ENCODE assay signal across 1 cellular context in the genomic region with DNA sequence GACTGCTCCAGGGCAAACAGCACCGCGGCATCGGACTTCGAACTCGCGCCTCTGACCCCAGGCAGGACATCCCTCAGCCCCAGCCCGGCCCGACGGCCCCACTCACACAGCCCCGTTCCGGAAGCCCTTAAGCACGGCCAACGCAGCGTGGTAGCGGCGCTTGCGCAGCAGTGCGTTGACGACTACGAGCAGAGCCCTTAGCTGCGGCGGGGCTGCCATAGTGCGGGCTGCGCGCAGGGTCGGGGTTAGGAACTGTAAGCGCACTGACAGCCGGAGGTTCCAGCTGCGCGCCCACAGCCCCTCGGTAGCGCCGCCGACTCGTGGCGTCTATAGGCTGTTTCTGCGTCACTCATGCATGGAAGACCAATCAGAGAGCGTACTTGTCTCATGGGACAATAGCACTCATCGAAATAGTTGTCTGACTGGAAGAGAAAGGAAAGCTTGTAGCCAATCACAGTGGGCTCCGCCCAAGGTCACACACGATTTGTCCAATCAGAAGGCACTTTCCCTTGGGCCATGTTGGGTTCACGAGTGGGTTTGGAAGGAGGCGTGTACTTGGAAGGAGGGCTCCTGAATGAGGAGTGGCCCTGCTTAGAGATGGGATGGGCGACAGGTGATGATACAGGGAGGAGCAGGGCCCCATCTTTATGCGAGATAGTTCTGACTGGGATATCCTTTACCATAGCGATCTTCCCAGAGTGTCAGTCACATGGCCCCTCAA.
TF ChIP-seq lines count a peak whose summit lies in the region.

A gene with protein sequence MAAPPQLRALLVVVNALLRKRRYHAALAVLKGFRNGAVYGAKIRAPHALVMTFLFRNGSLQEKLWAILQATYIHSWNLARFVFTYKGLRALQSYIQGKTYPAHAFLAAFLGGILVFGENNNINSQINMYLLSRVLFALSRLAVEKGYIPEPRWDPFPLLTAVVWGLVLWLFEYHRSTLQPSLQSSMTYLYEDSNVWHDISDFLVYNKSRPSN (minus strand): TSS at position 322 of the 721 bp plus-strand sequence. CDS start 103 bp downstream, at position 219.

TF ChIP-seq in K562, 482 proteins besides CTCF, POLR2A, EP300 and RAD21 (continued from another document):
- TF ChIP-seq, protein P1, sequence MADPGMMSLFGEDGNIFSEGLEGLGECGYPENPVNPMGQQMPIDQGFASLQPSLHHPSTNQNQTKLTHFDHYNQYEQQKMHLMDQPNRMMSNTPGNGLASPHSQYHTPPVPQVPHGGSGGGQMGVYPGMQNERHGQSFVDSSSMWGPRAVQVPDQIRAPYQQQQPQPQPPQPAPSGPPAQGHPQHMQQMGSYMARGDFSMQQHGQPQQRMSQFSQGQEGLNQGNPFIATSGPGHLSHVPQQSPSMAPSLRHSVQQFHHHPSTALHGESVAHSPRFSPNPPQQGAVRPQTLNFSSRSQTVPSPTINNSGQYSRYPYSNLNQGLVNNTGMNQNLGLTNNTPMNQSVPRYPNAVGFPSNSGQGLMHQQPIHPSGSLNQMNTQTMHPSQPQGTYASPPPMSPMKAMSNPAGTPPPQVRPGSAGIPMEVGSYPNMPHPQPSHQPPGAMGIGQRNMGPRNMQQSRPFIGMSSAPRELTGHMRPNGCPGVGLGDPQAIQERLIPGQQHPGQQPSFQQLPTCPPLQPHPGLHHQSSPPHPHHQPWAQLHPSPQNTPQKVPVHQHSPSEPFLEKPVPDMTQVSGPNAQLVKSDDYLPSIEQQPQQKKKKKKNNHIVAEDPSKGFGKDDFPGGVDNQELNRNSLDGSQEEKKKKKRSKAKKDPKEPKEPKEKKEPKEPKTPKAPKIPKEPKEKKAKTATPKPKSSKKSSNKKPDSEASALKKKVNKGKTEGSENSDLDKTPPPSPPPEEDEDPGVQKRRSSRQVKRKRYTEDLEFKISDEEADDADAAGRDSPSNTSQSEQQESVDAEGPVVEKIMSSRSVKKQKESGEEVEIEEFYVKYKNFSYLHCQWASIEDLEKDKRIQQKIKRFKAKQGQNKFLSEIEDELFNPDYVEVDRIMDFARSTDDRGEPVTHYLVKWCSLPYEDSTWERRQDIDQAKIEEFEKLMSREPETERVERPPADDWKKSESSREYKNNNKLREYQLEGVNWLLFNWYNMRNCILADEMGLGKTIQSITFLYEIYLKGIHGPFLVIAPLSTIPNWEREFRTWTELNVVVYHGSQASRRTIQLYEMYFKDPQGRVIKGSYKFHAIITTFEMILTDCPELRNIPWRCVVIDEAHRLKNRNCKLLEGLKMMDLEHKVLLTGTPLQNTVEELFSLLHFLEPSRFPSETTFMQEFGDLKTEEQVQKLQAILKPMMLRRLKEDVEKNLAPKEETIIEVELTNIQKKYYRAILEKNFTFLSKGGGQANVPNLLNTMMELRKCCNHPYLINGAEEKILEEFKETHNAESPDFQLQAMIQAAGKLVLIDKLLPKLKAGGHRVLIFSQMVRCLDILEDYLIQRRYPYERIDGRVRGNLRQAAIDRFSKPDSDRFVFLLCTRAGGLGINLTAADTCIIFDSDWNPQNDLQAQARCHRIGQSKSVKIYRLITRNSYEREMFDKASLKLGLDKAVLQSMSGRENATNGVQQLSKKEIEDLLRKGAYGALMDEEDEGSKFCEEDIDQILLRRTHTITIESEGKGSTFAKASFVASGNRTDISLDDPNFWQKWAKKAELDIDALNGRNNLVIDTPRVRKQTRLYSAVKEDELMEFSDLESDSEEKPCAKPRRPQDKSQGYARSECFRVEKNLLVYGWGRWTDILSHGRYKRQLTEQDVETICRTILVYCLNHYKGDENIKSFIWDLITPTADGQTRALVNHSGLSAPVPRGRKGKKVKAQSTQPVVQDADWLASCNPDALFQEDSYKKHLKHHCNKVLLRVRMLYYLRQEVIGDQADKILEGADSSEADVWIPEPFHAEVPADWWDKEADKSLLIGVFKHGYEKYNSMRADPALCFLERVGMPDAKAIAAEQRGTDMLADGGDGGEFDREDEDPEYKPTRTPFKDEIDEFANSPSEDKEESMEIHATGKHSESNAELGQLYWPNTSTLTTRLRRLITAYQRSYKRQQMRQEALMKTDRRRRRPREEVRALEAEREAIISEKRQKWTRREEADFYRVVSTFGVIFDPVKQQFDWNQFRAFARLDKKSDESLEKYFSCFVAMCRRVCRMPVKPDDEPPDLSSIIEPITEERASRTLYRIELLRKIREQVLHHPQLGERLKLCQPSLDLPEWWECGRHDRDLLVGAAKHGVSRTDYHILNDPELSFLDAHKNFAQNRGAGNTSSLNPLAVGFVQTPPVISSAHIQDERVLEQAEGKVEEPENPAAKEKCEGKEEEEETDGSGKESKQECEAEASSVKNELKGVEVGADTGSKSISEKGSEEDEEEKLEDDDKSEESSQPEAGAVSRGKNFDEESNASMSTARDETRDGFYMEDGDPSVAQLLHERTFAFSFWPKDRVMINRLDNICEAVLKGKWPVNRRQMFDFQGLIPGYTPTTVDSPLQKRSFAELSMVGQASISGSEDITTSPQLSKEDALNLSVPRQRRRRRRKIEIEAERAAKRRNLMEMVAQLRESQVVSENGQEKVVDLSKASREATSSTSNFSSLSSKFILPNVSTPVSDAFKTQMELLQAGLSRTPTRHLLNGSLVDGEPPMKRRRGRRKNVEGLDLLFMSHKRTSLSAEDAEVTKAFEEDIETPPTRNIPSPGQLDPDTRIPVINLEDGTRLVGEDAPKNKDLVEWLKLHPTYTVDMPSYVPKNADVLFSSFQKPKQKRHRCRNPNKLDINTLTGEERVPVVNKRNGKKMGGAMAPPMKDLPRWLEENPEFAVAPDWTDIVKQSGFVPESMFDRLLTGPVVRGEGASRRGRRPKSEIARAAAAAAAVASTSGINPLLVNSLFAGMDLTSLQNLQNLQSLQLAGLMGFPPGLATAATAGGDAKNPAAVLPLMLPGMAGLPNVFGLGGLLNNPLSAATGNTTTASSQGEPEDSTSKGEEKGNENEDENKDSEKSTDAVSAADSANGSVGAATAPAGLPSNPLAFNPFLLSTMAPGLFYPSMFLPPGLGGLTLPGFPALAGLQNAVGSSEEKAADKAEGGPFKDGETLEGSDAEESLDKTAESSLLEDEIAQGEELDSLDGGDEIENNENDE (IDR thresholded peaks at IDR 0.05; ENCODE audit: low read depth, low read length) = no peak
- no peak for TF ChIP-seq ZNF551 (CRISPR knock-in tag; IDR thresholded peaks at IDR 0.05)
- no peak for TF ChIP-seq ZNF224 (CRISPR knock-in tag; IDR thresholded peaks at IDR 0.05)
- TF ChIP-seq ZNF121 (CRISPR knock-in tag; conservative IDR thresholded peaks at IDR 0.05) = peak; percentile 88
- TF ChIP-seq WHSC1 (IDR thresholded peaks at IDR 0.05; ENCODE audit: low read length) = no peak
- TF ChIP-seq, protein P2, sequence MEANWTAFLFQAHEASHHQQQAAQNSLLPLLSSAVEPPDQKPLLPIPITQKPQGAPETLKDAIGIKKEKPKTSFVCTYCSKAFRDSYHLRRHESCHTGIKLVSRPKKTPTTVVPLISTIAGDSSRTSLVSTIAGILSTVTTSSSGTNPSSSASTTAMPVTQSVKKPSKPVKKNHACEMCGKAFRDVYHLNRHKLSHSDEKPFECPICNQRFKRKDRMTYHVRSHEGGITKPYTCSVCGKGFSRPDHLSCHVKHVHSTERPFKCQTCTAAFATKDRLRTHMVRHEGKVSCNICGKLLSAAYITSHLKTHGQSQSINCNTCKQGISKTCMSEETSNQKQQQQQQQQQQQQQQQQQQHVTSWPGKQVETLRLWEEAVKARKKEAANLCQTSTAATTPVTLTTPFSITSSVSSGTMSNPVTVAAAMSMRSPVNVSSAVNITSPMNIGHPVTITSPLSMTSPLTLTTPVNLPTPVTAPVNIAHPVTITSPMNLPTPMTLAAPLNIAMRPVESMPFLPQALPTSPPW (CRISPR knock-in tag; IDR thresholded peaks at IDR 0.05) = peak; percentile 71
- peak; percentile 75 for TF ChIP-seq ZNF589 (CRISPR knock-in tag; IDR thresholded peaks at IDR 0.05; ENCODE audit: low read depth)
- no peak for TF ChIP-seq SMAD1 (IDR thresholded peaks at IDR 0.05; ENCODE audit: low read depth, low read length, partially characterized antibody)
- TF ChIP-seq ESRRB (CRISPR knock-in tag; IDR thresholded peaks at IDR 0.05; ENCODE audit: borderline replicate concordance) = no peak
- TF ChIP-seq, protein P3, sequence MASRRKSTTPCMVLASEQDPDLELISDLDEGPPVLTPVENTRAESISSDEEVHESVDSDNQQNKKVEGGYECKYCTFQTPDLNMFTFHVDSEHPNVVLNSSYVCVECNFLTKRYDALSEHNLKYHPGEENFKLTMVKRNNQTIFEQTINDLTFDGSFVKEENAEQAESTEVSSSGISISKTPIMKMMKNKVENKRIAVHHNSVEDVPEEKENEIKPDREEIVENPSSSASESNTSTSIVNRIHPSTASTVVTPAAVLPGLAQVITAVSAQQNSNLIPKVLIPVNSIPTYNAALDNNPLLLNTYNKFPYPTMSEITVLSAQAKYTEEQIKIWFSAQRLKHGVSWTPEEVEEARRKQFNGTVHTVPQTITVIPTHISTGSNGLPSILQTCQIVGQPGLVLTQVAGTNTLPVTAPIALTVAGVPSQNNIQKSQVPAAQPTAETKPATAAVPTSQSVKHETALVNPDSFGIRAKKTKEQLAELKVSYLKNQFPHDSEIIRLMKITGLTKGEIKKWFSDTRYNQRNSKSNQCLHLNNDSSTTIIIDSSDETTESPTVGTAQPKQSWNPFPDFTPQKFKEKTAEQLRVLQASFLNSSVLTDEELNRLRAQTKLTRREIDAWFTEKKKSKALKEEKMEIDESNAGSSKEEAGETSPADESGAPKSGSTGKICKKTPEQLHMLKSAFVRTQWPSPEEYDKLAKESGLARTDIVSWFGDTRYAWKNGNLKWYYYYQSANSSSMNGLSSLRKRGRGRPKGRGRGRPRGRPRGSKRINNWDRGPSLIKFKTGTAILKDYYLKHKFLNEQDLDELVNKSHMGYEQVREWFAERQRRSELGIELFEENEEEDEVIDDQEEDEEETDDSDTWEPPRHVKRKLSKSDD (conservative IDR thresholded peaks at IDR 0.05; ENCODE audit: low read length) = no peak
- TF ChIP-seq, protein P4, sequence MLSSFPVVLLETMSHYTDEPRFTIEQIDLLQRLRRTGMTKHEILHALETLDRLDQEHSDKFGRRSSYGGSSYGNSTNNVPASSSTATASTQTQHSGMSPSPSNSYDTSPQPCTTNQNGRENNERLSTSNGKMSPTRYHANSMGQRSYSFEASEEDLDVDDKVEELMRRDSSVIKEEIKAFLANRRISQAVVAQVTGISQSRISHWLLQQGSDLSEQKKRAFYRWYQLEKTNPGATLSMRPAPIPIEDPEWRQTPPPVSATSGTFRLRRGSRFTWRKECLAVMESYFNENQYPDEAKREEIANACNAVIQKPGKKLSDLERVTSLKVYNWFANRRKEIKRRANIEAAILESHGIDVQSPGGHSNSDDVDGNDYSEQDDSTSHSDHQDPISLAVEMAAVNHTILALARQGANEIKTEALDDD (IDR thresholded peaks at IDR 0.05) = no peak
- TF ChIP-seq, protein P5, sequence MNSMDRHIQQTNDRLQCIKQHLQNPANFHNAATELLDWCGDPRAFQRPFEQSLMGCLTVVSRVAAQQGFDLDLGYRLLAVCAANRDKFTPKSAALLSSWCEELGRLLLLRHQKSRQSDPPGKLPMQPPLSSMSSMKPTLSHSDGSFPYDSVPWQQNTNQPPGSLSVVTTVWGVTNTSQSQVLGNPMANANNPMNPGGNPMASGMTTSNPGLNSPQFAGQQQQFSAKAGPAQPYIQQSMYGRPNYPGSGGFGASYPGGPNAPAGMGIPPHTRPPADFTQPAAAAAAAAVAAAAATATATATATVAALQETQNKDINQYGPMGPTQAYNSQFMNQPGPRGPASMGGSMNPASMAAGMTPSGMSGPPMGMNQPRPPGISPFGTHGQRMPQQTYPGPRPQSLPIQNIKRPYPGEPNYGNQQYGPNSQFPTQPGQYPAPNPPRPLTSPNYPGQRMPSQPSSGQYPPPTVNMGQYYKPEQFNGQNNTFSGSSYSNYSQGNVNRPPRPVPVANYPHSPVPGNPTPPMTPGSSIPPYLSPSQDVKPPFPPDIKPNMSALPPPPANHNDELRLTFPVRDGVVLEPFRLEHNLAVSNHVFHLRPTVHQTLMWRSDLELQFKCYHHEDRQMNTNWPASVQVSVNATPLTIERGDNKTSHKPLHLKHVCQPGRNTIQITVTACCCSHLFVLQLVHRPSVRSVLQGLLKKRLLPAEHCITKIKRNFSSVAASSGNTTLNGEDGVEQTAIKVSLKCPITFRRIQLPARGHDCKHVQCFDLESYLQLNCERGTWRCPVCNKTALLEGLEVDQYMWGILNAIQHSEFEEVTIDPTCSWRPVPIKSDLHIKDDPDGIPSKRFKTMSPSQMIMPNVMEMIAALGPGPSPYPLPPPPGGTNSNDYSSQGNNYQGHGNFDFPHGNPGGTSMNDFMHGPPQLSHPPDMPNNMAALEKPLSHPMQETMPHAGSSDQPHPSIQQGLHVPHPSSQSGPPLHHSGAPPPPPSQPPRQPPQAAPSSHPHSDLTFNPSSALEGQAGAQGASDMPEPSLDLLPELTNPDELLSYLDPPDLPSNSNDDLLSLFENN (IDR thresholded peaks at IDR 0.05; ENCODE audit: low read depth in 2 of 2, low read length in 2 of 2) = no peak
- no peak for TF ChIP-seq KAT8 (IDR thresholded peaks at IDR 0.05; ENCODE audit: low read depth)
- TF ChIP-seq ZNF507 (tag; conservative IDR thresholded peaks at IDR 0.05) = no peak
- TF ChIP-seq, protein P6, sequence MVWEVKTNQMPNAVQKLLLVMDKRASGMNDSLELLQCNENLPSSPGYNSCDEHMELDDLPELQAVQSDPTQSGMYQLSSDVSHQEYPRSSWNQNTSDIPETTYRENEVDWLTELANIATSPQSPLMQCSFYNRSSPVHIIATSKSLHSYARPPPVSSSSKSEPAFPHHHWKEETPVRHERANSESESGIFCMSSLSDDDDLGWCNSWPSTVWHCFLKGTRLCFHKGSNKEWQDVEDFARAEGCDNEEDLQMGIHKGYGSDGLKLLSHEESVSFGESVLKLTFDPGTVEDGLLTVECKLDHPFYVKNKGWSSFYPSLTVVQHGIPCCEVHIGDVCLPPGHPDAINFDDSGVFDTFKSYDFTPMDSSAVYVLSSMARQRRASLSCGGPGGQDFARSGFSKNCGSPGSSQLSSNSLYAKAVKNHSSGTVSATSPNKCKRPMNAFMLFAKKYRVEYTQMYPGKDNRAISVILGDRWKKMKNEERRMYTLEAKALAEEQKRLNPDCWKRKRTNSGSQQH (CRISPR knock-in tag; IDR thresholded peaks at IDR 0.05) = no peak
- TF ChIP-seq CXXC5 (CRISPR knock-in tag; IDR thresholded peaks at IDR 0.05) = peak; percentile 90
